ENCODE assay signal across 11 cellular contexts in the genomic region with DNA sequence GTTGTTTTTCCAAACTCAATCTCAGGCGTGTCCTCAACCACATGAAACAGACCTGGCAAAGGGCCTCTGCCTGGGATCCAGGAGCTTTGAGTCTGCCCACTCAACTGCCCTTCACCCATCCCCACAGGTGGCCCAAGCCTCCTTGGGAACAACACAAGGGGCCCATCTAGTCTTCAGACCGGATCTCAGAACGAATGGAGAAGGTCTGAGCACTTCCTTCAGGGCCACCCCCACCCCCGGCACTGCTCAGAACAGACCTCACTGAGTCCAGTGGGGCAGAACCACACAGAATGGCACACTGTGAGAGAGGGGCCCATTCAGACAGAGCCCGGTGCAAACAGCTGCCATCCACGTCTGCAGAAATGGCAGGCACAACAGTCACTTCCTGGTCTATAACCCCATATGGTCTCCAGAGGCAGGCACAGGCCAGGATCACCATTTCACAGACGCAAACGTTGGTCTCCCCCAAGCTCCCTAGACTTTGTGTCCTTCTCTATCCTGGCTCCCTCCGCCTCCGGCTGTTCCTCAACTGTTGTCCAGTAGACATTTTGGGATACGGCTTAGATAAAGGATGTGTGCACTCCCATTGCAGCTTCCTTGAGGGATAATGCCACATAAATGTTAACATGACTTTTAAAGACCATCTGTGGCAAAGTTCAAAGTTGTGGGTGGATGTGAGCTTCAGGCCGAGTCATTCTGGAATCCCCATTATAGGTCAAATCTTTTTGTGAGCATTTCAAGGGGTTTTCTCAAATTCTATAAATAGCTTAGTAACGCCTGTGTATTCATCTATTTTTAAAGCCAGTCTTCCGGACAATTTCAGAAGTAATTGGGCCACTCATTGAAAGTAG.
DNase-seq lines count a peak whose midpoint lies in the region; ATAC-seq, FAIRE-seq and TF ChIP-seq lines count a peak whose summit lies in the region.
"Had no signal": no experiment of that assay in that cellular context is flagged by ENCODE, and none has a peak within 500 bp of the region (broad histone marks: within the 10 kb centered on the region; RNA-seq: fewer than 3 reads in every experiment).

No MANE protein-coding gene starts in this region.

- no peak overlapping the region for H2AFZ ChIP-seq in ACC112 (ENCODE audit: low read length, unreplicated experiment)

- TF ChIP-seq POLR2A in GM19193 (IDR thresholded peaks at IDR 0.05; ENCODE audit: extremely low read depth, insufficient read depth, insufficient read length) (peak; percentile 58), H54 (IDR thresholded peaks at IDR 0.05; ENCODE audit: low read depth, low read length) (no peak)

- TF ChIP-seq CTCF in coronary artery (IDR thresholded peaks at IDR 0.05) = no peak

- H3K27ac ChIP-seq in ACC112 (ENCODE audit: low read depth, low read length) (peak overlapping the region; percentile 40; the same call in 1 of the 2 replicates), coronary artery (peak overlapping the region; percentile 91 to 96)
- H3K27ac ChIP-seq: left lung, VCaP had no signal

- 0 out of 2 replicates have a peak, but pooled peaks cover 3% of the 10 kb centered on the region for H3K36me3 ChIP-seq in ACC112 (ENCODE audit: insufficient read depth, low read length)
- H3K36me3 ChIP-seq: left lung had no signal

- no peak for FAIRE-seq in H54 (lab: Jason Lieb, UNC)

- DNase-seq in coronary artery (ENCODE audit: low spot score) = peak; percentile 66
- DNase-seq in stimulated activated naive CD8-positive, alpha-beta T cell treated with anti-CD3 and anti-CD28 coated beads, Interleukin-15, Interleukin-2, amounts not matched to agents 100 U/mL and 50 U/mL, for 24 hours = peak; percentile 41
- no peak for DNase-seq in H54 (ENCODE audit: insufficient read length, low spot score)
- no peak for DNase-seq in NCI-H748 (lab: John Stamatoyannopoulos, UW; ENCODE audit: unreplicated experiment)
- DNase-seq in effector CD4-positive, alpha-beta T cell = no peak

- H3K4me3 ChIP-seq in ACC112 (ENCODE audit: low read depth, low read length) (no peak overlapping the region), coronary artery (no peak overlapping the region)
- H3K4me3 ChIP-seq: left lung, upper lobe of left lung had no signal

- peak; percentile 48 for ATAC-seq in HG03342 (IDR thresholded peaks at IDR 0.05; ENCODE audit: unreplicated experiment)
- ATAC-seq in stimulated activated naive CD8-positive, alpha-beta T cell treated with anti-CD3 and anti-CD28 coated beads, Interleukin-15, Interleukin-2, amounts not matched to agents 100 U/mL and 50 U/mL, for 24 hours = peak; percentile 74
- ATAC-seq: left lung had no signal

- H3K79me2 ChIP-seq in ACC112 (ENCODE audit: control insufficient read depth, insufficient read depth, low read length, unreplicated experiment) = no peaks in the 10 kb centered on the region

- H3K4me1 ChIP-seq in ACC112 (ENCODE audit: control insufficient read depth, insufficient read depth, low read length, unreplicated experiment) = peaks cover 9% of the 10 kb centered on the region
- H3K4me1 ChIP-seq: left lung had no signal

- H3K27me3 ChIP-seq in ACC112 (ENCODE audit: insufficient read depth, low read length) = no peaks in the 10 kb centered on the region
- H3K27me3 ChIP-seq: left lung, upper lobe of left lung had no signal

Comparison
In these comparisons a context has a peak if more than half of its experiments do, and no peak if none do; other contexts are left out.
1. DNase-seq: peak in coronary artery (single experiment) and stimulated activated naive CD8-positive, alpha-beta T cell treated with anti-CD3 and anti-CD28 coated beads, Interleukin-15, Interleukin-2, amounts not matched to agents 100 U/mL and 50 U/mL, for 24 hours (single experiment); none in H54 (single experiment), NCI-H748 (single experiment) and effector CD4-positive, alpha-beta T cell (single experiment).